1 cellular context compared by ENCODE assay signal in the genomic region with DNA sequence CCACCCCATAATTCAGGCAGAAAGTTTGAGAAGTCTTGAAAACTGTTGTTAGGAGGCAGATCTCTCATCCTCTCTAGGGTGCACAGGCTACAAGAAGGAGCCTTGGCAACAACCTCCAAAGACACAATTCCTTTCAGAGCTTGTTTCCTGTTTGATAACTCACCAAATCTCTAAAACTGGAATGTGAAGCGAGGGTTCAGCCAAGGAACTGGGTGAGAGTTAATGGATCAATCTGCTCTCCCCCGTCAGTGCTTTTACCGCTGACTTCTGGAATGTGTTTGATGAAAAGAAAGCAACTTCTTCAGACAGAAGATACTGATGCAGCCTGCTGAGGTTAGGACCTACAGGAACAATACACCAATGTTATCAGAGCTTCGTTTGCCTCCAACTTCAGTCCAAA.
TF ChIP-seq lines count a peak whose summit lies in the region.

No MANE protein-coding gene starts in this region.

TF ChIP-seq in endothelial cell of umbilical vein, 7 proteins besides CTCF, POLR2A, EP300 and RAD21:
- TF ChIP-seq FOS (IDR thresholded peaks at IDR 0.05; ENCODE audit: borderline replicate concordance, insufficient read depth, low read length) (no peak), EZH2 (IDR thresholded peaks at IDR 0.05; ENCODE audit: borderline replicate concordance, low read depth, low read length, severe bottlenecking) (no peak), MYC (IDR thresholded peaks at IDR 0.05; ENCODE audit: low read depth, low read length) (no peak), JUN (IDR thresholded peaks at IDR 0.05; ENCODE audit: borderline replicate concordance, insufficient read depth, insufficient read length, low read depth) (no peak), GATA2 (IDR thresholded peaks at IDR 0.05; ENCODE audit: insufficient read depth, insufficient read length, low read depth, low read length) (no peak), POLR2AphosphoS5 (IDR thresholded peaks at IDR 0.05; ENCODE audit: insufficient read depth, low read depth, low read length) (no peak)
- TF ChIP-seq, protein P1, sequence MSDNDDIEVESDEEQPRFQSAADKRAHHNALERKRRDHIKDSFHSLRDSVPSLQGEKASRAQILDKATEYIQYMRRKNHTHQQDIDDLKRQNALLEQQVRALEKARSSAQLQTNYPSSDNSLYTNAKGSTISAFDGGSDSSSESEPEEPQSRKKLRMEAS (IDR thresholded peaks at IDR 0.05; ENCODE audit: insufficient read depth, insufficient read length) = no peak
